Comparison of ENCODE assay signal across 9 cellular contexts in the genomic region with DNA sequence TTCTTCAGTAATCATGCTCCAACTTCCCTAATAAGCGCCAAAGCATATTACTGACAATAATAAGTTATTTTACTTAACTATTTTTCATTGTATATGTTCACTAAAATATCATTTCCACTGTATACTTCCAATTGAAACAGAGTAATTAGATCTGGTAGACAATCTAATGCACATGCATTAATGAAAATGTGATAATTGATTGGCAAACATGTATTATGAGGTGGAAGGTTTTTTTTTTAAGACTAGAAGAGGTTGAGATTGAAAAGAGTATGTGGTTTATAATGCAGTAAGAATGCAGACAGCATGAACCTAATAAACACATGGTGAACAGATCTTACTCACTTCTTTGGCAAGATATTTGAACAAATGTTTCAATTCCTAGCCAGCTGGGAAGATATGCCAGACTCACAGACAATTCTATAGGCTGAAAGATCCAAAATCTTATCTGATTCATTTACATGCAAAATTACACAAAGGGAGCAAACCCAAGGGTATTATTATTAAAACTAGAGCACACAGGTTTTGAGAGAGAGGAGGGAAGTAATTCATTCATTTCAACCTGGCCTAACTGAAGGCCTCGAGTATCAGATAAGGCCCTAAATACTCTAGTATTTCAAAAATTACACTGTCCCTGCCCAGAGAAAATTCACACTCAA. TPM values are rescaled to one million over a fixed set of nuclear protein-coding genes. Genes with fewer than 3 reads are reported as not detected.
A peak's percentile ranks its signal among the peaks of the same experiment; 100 is the strongest.
DNase-seq lines count a peak whose midpoint lies in the region; ATAC-seq and TF ChIP-seq lines count a peak whose summit lies in the region.
"Had no signal": no experiment of that assay in that cellular context is flagged by ENCODE, and none has a peak within 500 bp of the region (broad histone marks: within the 10 kb centered on the region; RNA-seq: fewer than 3 reads in every experiment).

No MANE protein-coding gene starts in this region.

- no peak for DNase-seq in activated CD4-positive, alpha-beta T cell treated with anti-CD3 and anti-CD28 coated beads for 36 hours
- no peak for DNase-seq in activated CD4-positive, alpha-beta T cell treated with anti-CD3 and anti-CD28 coated beads, Interleukin-2, amount 50 U/mL, for 48 hours
- DNase-seq in amniotic epithelial cell (ENCODE audit: low read depth) (peak; percentile 74), right cardiac atrium (no peak), thoracic aorta (ENCODE audit: low spot score) (no peak), ureter (ENCODE audit: low spot score) (no peak), NOMO-1 treated with dmso at 0.1 percent for 144 hours (lab: John Stamatoyannopoulos, UW; ENCODE audit: unreplicated experiment) (no peak), GM19240 (ENCODE audit: insufficient read length, low spot score) (no peak)

- 47% methylated on average over 2 of the region's 2 CpGs for WGBS in right cardiac atrium

- ATAC-seq in activated CD4-positive, alpha-beta T cell treated with anti-CD3 and anti-CD28 coated beads for 36 hours: no peak
- ATAC-seq in right cardiac atrium (no peak), thoracic aorta (ENCODE audit: insufficient number of reproducible peaks, low FRiP score, low read depth) (no peak)

- H3K4me3 Mint-ChIP-seq in activated CD4-positive, alpha-beta T cell treated with anti-CD3 and anti-CD28 coated beads for 36 hours: peak overlapping the region; percentile 25

- H3K27me3 ChIP-seq in right cardiac atrium (ENCODE audit: control insufficient read depth, insufficient read depth) (no peaks in the 10 kb centered on the region), thoracic aorta (replicated peaks; ENCODE audit: insufficient read depth) (no peaks in the 10 kb centered on the region)

- H3K27ac ChIP-seq in right cardiac atrium (ENCODE audit: low read length) (no peak overlapping the region), thoracic aorta (peak overlapping the region; percentile 98 to 99)
- H3K27ac ChIP-seq: BLaER1 had no signal

- peak overlapping the region; percentile 100 for H3K4me3 ChIP-seq in right cardiac atrium (ENCODE audit: low read length)
- peak overlapping the region; percentile 90 for H3K4me3 ChIP-seq in thoracic aorta
- H3K4me3 ChIP-seq: BLaER1 had no signal

- H3K4me1 ChIP-seq in right cardiac atrium (ENCODE audit: control insufficient read depth, insufficient read depth, low read length) (no peaks in the 10 kb centered on the region), thoracic aorta (ENCODE audit: control insufficient read depth in 1 of 2, low read depth in 2 of 2) (peaks cover 39 to 73% of the 10 kb centered on the region in 2 donors)

- H3K27ac Mint-ChIP-seq in activated CD4-positive, alpha-beta T cell treated with anti-CD3 and anti-CD28 coated beads for 36 hours: no peak overlapping the region

- CTCF ChIA-PET in activated CD4-positive, alpha-beta T cell treated with anti-CD3 and anti-CD28 coated beads for 36 hours (lab: Charles Lee): interaction anchor here (1.4 kb wide), 1 partner anchor 55 kb away, joined by 3 read pairs; no protein-coding TSS in a partner anchor

- TF ChIP-seq CTCF in thoracic aorta (IDR thresholded peaks at IDR 0.05): no peak

- H3K9me3 ChIP-seq in right cardiac atrium (ENCODE audit: control insufficient read depth, low read length): no peaks in the 10 kb centered on the region
- no peaks in the 10 kb centered on the region for H3K9me3 ChIP-seq in thoracic aorta

- no peaks in the 10 kb centered on the region for H3K36me3 ChIP-seq in thoracic aorta
- H3K36me3 ChIP-seq: BLaER1 had no signal

- POLR2A ChIA-PET in activated CD4-positive, alpha-beta T cell treated with anti-CD3 and anti-CD28 coated beads for 36 hours (lab: Charles Lee): interaction anchor here (0.6 kb wide), 1 partner anchor 9 kb away, joined by 7 read pairs; no protein-coding TSS in a partner anchor

- no peaks in the 10 kb centered on the region for H3K36me3 Mint-ChIP-seq in activated CD4-positive, alpha-beta T cell treated with anti-CD3 and anti-CD28 coated beads for 36 hours (ENCODE audit: low read depth)

- intact Hi-C loops in activated CD4-positive, alpha-beta T cell treated with anti-CD3 and anti-CD28 coated beads for 36 hours (cut with DNase I, micrococcal nuclease): loop anchor here (5.0 to 10.0 kb wide), 3 partner anchors 318 to 1241 kb away; a partner anchor contains a TSS
- intact Hi-C loops in right cardiac atrium (cut with DNase I): loop anchor here in 2 of 4 donors (5.0 kb wide), 1 partner anchor 42 kb away; a partner anchor contains a TSS

- H3K27me3 Mint-ChIP-seq in activated CD4-positive, alpha-beta T cell treated with anti-CD3 and anti-CD28 coated beads for 36 hours: peaks cover 44% of the 10 kb centered on the region

- H3K9me3 Mint-ChIP-seq in activated CD4-positive, alpha-beta T cell treated with anti-CD3 and anti-CD28 coated beads for 36 hours (ENCODE audit: low read depth): no peaks in the 10 kb centered on the region

- H3K4me1 Mint-ChIP-seq in activated CD4-positive, alpha-beta T cell treated with anti-CD3 and anti-CD28 coated beads for 36 hours: peaks cover 26% of the 10 kb centered on the region

RNA-seq across cellular contexts. Expression of a gene that starts 2.8 kb away (rescaled TPM):
- 10 to 100 TPM in 1 of 2 experiments, 1 to 10 TPM in 1; 9.1 to 11.7 TPM for total RNA-seq in activated CD4-positive, alpha-beta T cell treated with anti-CD3 and anti-CD28 coated beads for 36 hours
- total RNA-seq in right cardiac atrium (100 to 1,000 TPM; 131 to 158 (median 140) TPM), thoracic aorta (100 to 1,000 TPM; 116 to 159 TPM), ureter (174 TPM)
- 63.0 TPM for polyA plus RNA-seq in right cardiac atrium

RNA-seq across cellular contexts. Expression of a gene that starts 43.1 kb away (rescaled TPM):
- 1 to 10 TPM; 4.0 to 4.2 TPM for total RNA-seq in activated CD4-positive, alpha-beta T cell treated with anti-CD3 and anti-CD28 coated beads for 36 hours
- 10 to 100 TPM in 3 of 4 donors, 1 to 10 TPM in 1; 7.5 to 16.6 (median 12.3) TPM for total RNA-seq in right cardiac atrium
- 6.7 TPM for polyA plus RNA-seq in right cardiac atrium
- total RNA-seq in thoracic aorta: 10 to 100 TPM in 1 of 2 donors, 1 to 10 TPM in 1; 5.7 to 14.1 TPM
- total RNA-seq in ureter: 7.0 TPM

Comparison
In these comparisons a context has a peak if more than half of its experiments do, and no peak if none do; other contexts are left out.
1. RNA of a gene that starts 2.8 kb away (total RNA-seq): 174 TPM in ureter (single experiment), 116 to 159 TPM in thoracic aorta and 131 to 158 TPM in right cardiac atrium; 9.1 to 11.7 TPM in activated CD4-positive, alpha-beta T cell treated with anti-CD3 and anti-CD28 coated beads for 36 hours; every median in the first group is over 4 times any median in the second.